ENCODE assay signal across 37 cellular contexts in the genomic region with DNA sequence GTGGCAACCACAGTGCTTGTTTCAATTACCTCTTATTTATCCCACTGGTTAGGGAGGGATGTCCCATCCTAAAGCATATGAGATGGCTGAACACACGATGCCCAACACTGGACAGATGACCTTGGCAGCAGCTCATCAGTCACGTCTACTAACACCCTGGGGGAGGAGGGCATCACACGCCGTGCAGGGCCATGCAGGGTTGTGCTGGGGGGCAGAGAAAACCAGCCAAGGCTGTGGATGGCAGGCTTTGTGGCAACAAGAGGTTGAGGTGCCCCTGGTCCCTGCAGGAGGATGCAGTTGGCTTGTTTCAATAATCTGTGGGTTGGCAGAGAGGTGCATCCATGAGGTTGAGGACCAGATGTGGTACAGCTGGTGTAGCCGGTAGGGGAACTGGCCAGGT.
"Had no signal": no experiment of that assay in that cellular context is flagged by ENCODE, and none has a peak within 500 bp of the region (broad histone marks: within the 10 kb centered on the region; RNA-seq: fewer than 3 reads in every experiment).

No MANE protein-coding gene starts in this region.

- H3K4me3 ChIP-seq: ascending aorta, cardiac muscle cell had no signal

- H3K4me1 Mint-ChIP-seq: activated B cell treated with CpG ODN at 0.5 μM for 24 hours; activated CD4-positive, alpha-beta T cell treated with anti-CD3 and anti-CD28 coated beads, Interleukin-2, amount 10 ng/mL, durations not matched to agents 24 days and 14 days; activated naive CD8-positive, alpha-beta T cell treated with anti-CD3 and anti-CD28 coated beads, Interleukin-2, amount 50 U/mL, for 24 hours; activated T-helper 17 cell treated with anti-CD3 and anti-CD28 coated beads, Interleukin-2, amount 50 U/mL, for 72 hours; central memory CD8-positive, alpha-beta T cell had no signal

- H3K9me3 Mint-ChIP-seq: activated CD4-positive, alpha-beta T cell treated with anti-CD3 and anti-CD28 coated beads, Interleukin-2, amount 10 ng/mL, durations not matched to agents 24 days and 14 days; activated naive CD4-positive, alpha-beta T cell treated with anti-CD3 and anti-CD28 coated beads for 36 hours; activated naive CD8-positive, alpha-beta T cell treated with anti-CD3 and anti-CD28 coated beads, Interleukin-2, amount 10 ng/mL, durations not matched to agents 7 days and 5 days; activated naive CD8-positive, alpha-beta T cell treated with anti-CD3 and anti-CD28 coated beads, Interleukin-2, amount 50 U/mL, for 24 hours; activated T-cell treated with anti-CD3 and anti-CD28 coated beads, Interleukin-2, amount 50 U/mL, for 4 hours; activated T-cell treated with anti-CD3 and anti-CD28 coated beads, Interleukin-2, amount 50 U/mL, for 72 hours; activated T-helper 1 cell treated with anti-CD3 and anti-CD28 coated beads, Interleukin-12 subunit alpha, Interleukin-12 subunit beta, Interleukin-2, Interleukin-4 antibody, amounts not matched to agents 30 ng/mL and 10 ng/mL and 1 ng/mL, durations not matched to agents 14 hours and 24 hours and 36 hours; activated T-helper 17 cell treated with anti-CD3 and anti-CD28 coated beads, Interleukin-2, amount 50 U/mL, for 72 hours; central memory CD8-positive, alpha-beta T cell; T-helper 1 cell treated with Interleukin-12 subunit alpha and Interleukin-12 subunit beta and Interleukin-4 antibody, amounts not matched to agents 30 μg/mL and 1 μg/mL, for 36 hours; T-helper 2 cell treated with Interferon-gamma antibody and Interleukin-4, amounts not matched to agents 5 μg/mL and 100 μg/mL, for 36 hours had no signal

- H3K27me3 Mint-ChIP-seq: activated CD4-positive, alpha-beta T cell treated with anti-CD3 and anti-CD28 coated beads, Interleukin-2, amount 10 ng/mL, durations not matched to agents 24 days and 14 days had no signal

- H3K4me1 ChIP-seq: ascending aorta had no signal

- H3K27me3 ChIP-seq: ascending aorta, cardiac muscle cell had no signal

- DNase-seq: activated B cell treated with CpG ODN at 0.5 μM for 24 hours; activated CD4-positive, alpha-beta memory T cell treated with anti-CD3 and anti-CD28 coated beads for 36 hours; activated CD4-positive, alpha-beta T cell treated with anti-CD3 and anti-CD28 coated beads for 4 hours; activated CD4-positive, alpha-beta T cell treated with anti-CD3 and anti-CD28 coated beads, Interleukin-2, amount 10 ng/mL, durations not matched to agents 24 days and 14 days; activated CD4-positive, alpha-beta T cell treated with anti-CD3 and anti-CD28 coated beads, Interleukin-2, amount 50 U/mL, for 1 hour; activated CD4-positive, alpha-beta T cell treated with anti-CD3 and anti-CD28 coated beads, Interleukin-2, amount 50 U/mL, for 4 hours; activated CD4-positive, CD25-positive, alpha-beta regulatory T cell treated with anti-CD3 and anti-CD28 coated beads, Interleukin-2, amount 50 U/mL, for 72 hours; activated CD8-positive, alpha-beta memory T cell treated with anti-CD3 and anti-CD28 coated beads, Interleukin-2, amount 50 U/mL, for 4 hours; activated CD8-positive, alpha-beta T cell treated with anti-CD3 and anti-CD28 coated beads for 36 hours; activated effector memory CD4-positive, alpha-beta T cell treated with anti-CD3 and anti-CD28 coated beads, Interleukin-2, amount 50 U/mL, for 16 hours; activated gamma-delta T cell treated with Interleukin-2 at 50 U/mL for 16 hours; activated naive CD4-positive, alpha-beta T cell; activated naive CD4-positive, alpha-beta T cell treated with anti-CD3 and anti-CD28 coated beads for 36 hours; activated naive CD4-positive, alpha-beta T cell treated with anti-CD3 and anti-CD28 coated beads, Interleukin-2, amount 50 U/mL, for 16 hours; activated naive CD8-positive, alpha-beta T cell treated with anti-CD3 and anti-CD28 coated beads, Interleukin-2, amount 10 ng/mL, durations not matched to agents 7 days and 5 days; activated naive CD8-positive, alpha-beta T cell treated with anti-CD3 and anti-CD28 coated beads, Interleukin-2, amount 50 U/mL, for 24 hours; activated T-cell treated with anti-CD3 and anti-CD28 coated beads for 4 hours; activated T-cell treated with anti-CD3 and anti-CD28 coated beads, Interleukin-2, amount 50 U/mL, for 1 hour; activated T-cell treated with anti-CD3 and anti-CD28 coated beads, Interleukin-2, amount 50 U/mL, for 4 hours; activated T-cell treated with anti-CD3 and anti-CD28 coated beads, Interleukin-2, amount 50 U/mL, for 72 hours; amygdala; anterior cingulate cortex; caudate nucleus; cerebellar nuclear complex; T-helper 1 cell; T-helper 2 cell; T-helper 9 cell had no signal

- H3K27ac ChIP-seq: ascending aorta, cardiac muscle cell, VCaP had no signal

- H3K36me3 Mint-ChIP-seq: activated CD4-positive, alpha-beta memory T cell treated with anti-CD3 and anti-CD28 coated beads for 36 hours; activated naive CD4-positive, alpha-beta T cell treated with anti-CD3 and anti-CD28 coated beads, Interleukin-2, amount 50 U/mL, for 72 hours; activated naive CD8-positive, alpha-beta T cell treated with anti-CD3 and anti-CD28 coated beads, Interleukin-2, amount 10 ng/mL, durations not matched to agents 7 days and 5 days; brain had no signal

- H3K9me3 ChIP-seq: ascending aorta had no signal

- H3K4me3 Mint-ChIP-seq: activated B cell treated with CpG ODN at 0.5 μM for 24 hours; activated CD4-positive, alpha-beta memory T cell treated with anti-CD3 and anti-CD28 coated beads for 36 hours; activated CD4-positive, alpha-beta T cell treated with anti-CD3 and anti-CD28 coated beads, Interleukin-2, amount 10 ng/mL, durations not matched to agents 24 days and 14 days; activated CD8-positive, alpha-beta T cell treated with anti-CD3 and anti-CD28 coated beads for 36 hours; activated naive CD4-positive, alpha-beta T cell treated with anti-CD3 and anti-CD28 coated beads for 36 hours; activated naive CD8-positive, alpha-beta T cell treated with anti-CD3 and anti-CD28 coated beads, Interleukin-2, amount 10 ng/mL, durations not matched to agents 7 days and 5 days; activated naive CD8-positive, alpha-beta T cell treated with anti-CD3 and anti-CD28 coated beads, Interleukin-2, amount 50 U/mL, for 24 hours; activated T-cell treated with anti-CD3 and anti-CD28 coated beads, Interleukin-2, amount 50 U/mL, for 4 hours; activated T-cell treated with anti-CD3 and anti-CD28 coated beads, Interleukin-2, amount 50 U/mL, for 72 hours; activated T-helper 1 cell treated with anti-CD3 and anti-CD28 coated beads, Interleukin-12 subunit alpha, Interleukin-12 subunit beta, Interleukin-2, Interleukin-4 antibody, amounts not matched to agents 30 ng/mL and 10 ng/mL and 1 ng/mL, durations not matched to agents 14 hours and 24 hours and 36 hours; activated T-helper 17 cell treated with anti-CD3 and anti-CD28 coated beads, Interleukin-2, amount 50 U/mL, for 72 hours; central memory CD8-positive, alpha-beta T cell; T-helper 1 cell treated with Interleukin-12 subunit alpha and Interleukin-12 subunit beta and Interleukin-4 antibody, amounts not matched to agents 30 μg/mL and 1 μg/mL, for 36 hours; T-helper 2 cell treated with Interferon-gamma antibody and Interleukin-4, amounts not matched to agents 5 μg/mL and 100 μg/mL, for 36 hours had no signal

- H3K27ac Mint-ChIP-seq: activated B cell treated with CpG ODN at 0.5 μM for 24 hours; activated CD4-positive, alpha-beta memory T cell treated with anti-CD3 and anti-CD28 coated beads for 36 hours; activated CD4-positive, alpha-beta T cell treated with anti-CD3 and anti-CD28 coated beads, Interleukin-2, amount 10 ng/mL, durations not matched to agents 24 days and 14 days; activated CD8-positive, alpha-beta T cell treated with anti-CD3 and anti-CD28 coated beads for 36 hours; activated naive CD4-positive, alpha-beta T cell treated with anti-CD3 and anti-CD28 coated beads for 36 hours; activated naive CD4-positive, alpha-beta T cell treated with anti-CD3 and anti-CD28 coated beads, Interleukin-2, amount 50 U/mL, for 72 hours; activated naive CD8-positive, alpha-beta T cell treated with anti-CD3 and anti-CD28 coated beads, Interleukin-2, amount 10 ng/mL, durations not matched to agents 7 days and 5 days; activated naive CD8-positive, alpha-beta T cell treated with anti-CD3 and anti-CD28 coated beads, Interleukin-2, amount 50 U/mL, for 24 hours; activated T-cell treated with anti-CD3 and anti-CD28 coated beads, Interleukin-2, amount 50 U/mL, for 72 hours; activated T-helper 1 cell treated with anti-CD3 and anti-CD28 coated beads, Interleukin-12 subunit alpha, Interleukin-12 subunit beta, Interleukin-2, Interleukin-4 antibody, amounts not matched to agents 30 ng/mL and 10 ng/mL and 1 ng/mL, durations not matched to agents 14 hours and 24 hours and 36 hours; activated T-helper 17 cell treated with anti-CD3 and anti-CD28 coated beads, Interleukin-2, amount 50 U/mL, for 72 hours; brain; T-helper 1 cell treated with Interleukin-12 subunit alpha and Interleukin-12 subunit beta and Interleukin-4 antibody, amounts not matched to agents 30 μg/mL and 1 μg/mL, for 36 hours; T-helper 2 cell treated with Interferon-gamma antibody and Interleukin-4, amounts not matched to agents 5 μg/mL and 100 μg/mL, for 36 hours had no signal

- H3K36me3 ChIP-seq: ascending aorta, cardiac muscle cell had no signal

- ATAC-seq: activated CD8-positive, alpha-beta T cell treated with anti-CD3 and anti-CD28 coated beads for 36 hours; activated naive CD4-positive, alpha-beta T cell treated with anti-CD3 and anti-CD28 coated beads, Interleukin-2, amount 50 U/mL, for 72 hours; activated naive CD8-positive, alpha-beta T cell treated with anti-CD3 and anti-CD28 coated beads, Interleukin-2, amount 50 U/mL, for 24 hours; activated T-cell treated with anti-CD3 and anti-CD28 coated beads, Interleukin-2, amount 50 U/mL, for 4 hours; activated T-cell treated with anti-CD3 and anti-CD28 coated beads, Interleukin-2, amount 50 U/mL, for 72 hours; activated T-helper 17 cell treated with anti-CD3 and anti-CD28 coated beads, Interleukin-2, amount 50 U/mL, for 72 hours had no signal
